ENCODE assay signal across 1 cellular context in genomic region chr19:55591555-55591954, GRCh38.
A peak's percentile ranks its signal among the peaks of the same experiment; 100 is the strongest.
TF ChIP-seq lines count a peak whose summit lies in the region.

No MANE protein-coding gene starts in this region.

TF ChIP-seq in HepG2, 621 proteins besides CTCF, POLR2A, EP300 and RAD21:
- TF ChIP-seq ZNF773 (CRISPR knock-in tag; IDR thresholded peaks at IDR 0.05; ENCODE audit: borderline replicate concordance) (no peak), BHLHE40 (IDR thresholded peaks at IDR 0.05; ENCODE audit: low read length) (peak; percentile 57; the same call in 1 of the 2 replicates), PRDM10 (CRISPR knock-in tag; IDR thresholded peaks at IDR 0.05; ENCODE audit: low read depth) (peak; percentile 84)
